Comparison of ENCODE assay signal across 1 cellular context in genomic region chr7:140322759-140323158, GRCh38.
A peak's percentile ranks its signal among the peaks of the same experiment; 100 is the strongest.
TF ChIP-seq lines count a peak whose summit lies in the region.

No MANE protein-coding gene starts in this region.

TF ChIP-seq in K562, 482 proteins besides CTCF, POLR2A, EP300 and RAD21 (continued from another document and continues in another):
- TF ChIP-seq ZBTB40 (IDR thresholded peaks at IDR 0.05) (0 out of 2 replicates have a peak, but pooled peaks have one; percentile 21), ZBTB40 (CRISPR knock-in tag; IDR thresholded peaks at IDR 0.05) (no peak), ZNF253 (CRISPR knock-in tag; conservative IDR thresholded peaks at IDR 0.05) (no peak), ELF1 (tag; IDR thresholded peaks at IDR 0.05) (no peak), RAD51 (IDR thresholded peaks at IDR 0.05; ENCODE audit: borderline replicate concordance, low read depth) (no peak), BRCA1 (IDR thresholded peaks at IDR 0.05) (no peak), BRCA1 (CRISPR knock-in tag; IDR thresholded peaks at IDR 0.05) (no peak), IRF1 (CRISPR knock-in tag; IDR thresholded peaks at IDR 0.05; ENCODE audit: borderline replicate concordance) (no peak), SNAPC5 (CRISPR knock-in tag; IDR thresholded peaks at IDR 0.05) (no peak), HDAC2 (IDR thresholded peaks at IDR 0.05) (peak; percentile 89), CGGBP1 (CRISPR knock-in tag; IDR thresholded peaks at IDR 0.05) (no peak), ATF2 (CRISPR knock-in tag; IDR thresholded peaks at IDR 0.05) (no peak), FIP1L1 (IDR thresholded peaks at IDR 0.05; ENCODE audit: low read depth, low read length, poor library complexity, severe bottlenecking) (no peak), ZNF449 (CRISPR knock-in tag; IDR thresholded peaks at IDR 0.05) (no peak), RNF2 (IDR thresholded peaks at IDR 0.05) (peak; percentile 68; the same call in 1 of the 2 replicates), RFX1 (IDR thresholded peaks at IDR 0.05) (peak; percentile 53; the same call in 1 of the 2 replicates), MYBL2 (IDR thresholded peaks at IDR 0.05; ENCODE audit: low read depth) (no peak), MYBL2 (CRISPR knock-in tag; IDR thresholded peaks at IDR 0.05; ENCODE audit: borderline replicate concordance) (no peak), E4F1 (CRISPR knock-in tag; IDR thresholded peaks at IDR 0.05; ENCODE audit: borderline replicate concordance) (no peak), SP1 (CRISPR knock-in tag; IDR thresholded peaks at IDR 0.05) (no peak), ZNF282 (CRISPR knock-in tag; IDR thresholded peaks at IDR 0.05) (no peak), GTF2E2 (tag; IDR thresholded peaks at IDR 0.05) (no peak), ZNF354B (CRISPR knock-in tag; IDR thresholded peaks at IDR 0.05) (no peak), GATAD2B (IDR thresholded peaks at IDR 0.05; ENCODE audit: borderline replicate concordance) (peak; percentile 92), TFAP4 (CRISPR knock-in tag; IDR thresholded peaks at IDR 0.05; ENCODE audit: borderline replicate concordance) (no peak), LEF1 (IDR thresholded peaks at IDR 0.05) (peak; percentile 78), ZBTB2 (IDR thresholded peaks at IDR 0.05) (peak; percentile 77), BRD4 (IDR thresholded peaks at IDR 0.05) (no peak), ZNF696 (CRISPR knock-in tag; conservative IDR thresholded peaks at IDR 0.05) (no peak), PRPF4 (IDR thresholded peaks at IDR 0.05; ENCODE audit: insufficient read depth, low read depth, low read length, poor library complexity, severe bottlenecking) (no peak), ZEB2 (IDR thresholded peaks at IDR 0.05) (peak; percentile 87; the same call in 1 of the 2 replicates), RBM39 (optimal IDR thresholded peaks at IDR 0.05; ENCODE audit: low read depth, low read length) (no peak), STAG1 (CRISPR knock-in tag; IDR thresholded peaks at IDR 0.05; ENCODE audit: borderline replicate concordance) (no peak), SMAD3 (CRISPR knock-in tag; conservative IDR thresholded peaks at IDR 0.05) (no peak), ZNF511 (CRISPR knock-in tag; IDR thresholded peaks at IDR 0.05) (no peak), ATF6 (CRISPR knock-in tag; IDR thresholded peaks at IDR 0.05) (0 out of 2 replicates have a peak, but pooled peaks have one; percentile 87), ZBTB9 (CRISPR knock-in tag; IDR thresholded peaks at IDR 0.05) (no peak)
